ENCODE assay signal across 9 cellular contexts in the genomic region with DNA sequence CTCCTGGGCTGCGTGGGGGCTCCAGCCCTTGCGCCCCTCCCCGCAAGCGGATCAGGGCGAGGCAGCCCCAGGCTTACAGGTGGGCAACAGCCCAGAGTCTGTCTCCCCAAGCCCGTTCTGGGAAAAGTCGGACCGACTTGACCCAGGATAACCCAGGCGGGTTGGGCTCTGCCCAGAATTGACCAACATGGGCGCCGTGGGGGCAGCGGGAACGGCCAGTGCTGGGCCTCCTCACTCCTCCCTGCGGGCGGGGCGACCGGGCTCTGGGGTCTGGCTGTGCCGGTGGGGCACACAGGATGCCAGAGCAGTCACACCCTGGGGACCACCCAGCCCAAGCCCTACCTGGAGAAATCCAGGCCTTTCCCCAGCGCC. TPM values are rescaled to one million over a fixed set of nuclear protein-coding genes. Genes with fewer than 3 reads are reported as not detected.
DNase-seq lines count a peak whose midpoint lies in the region; ATAC-seq and TF ChIP-seq lines count a peak whose summit lies in the region.
"Had no signal": no experiment of that assay in that cellular context is flagged by ENCODE, and none has a peak within 500 bp of the region (broad histone marks: within the 10 kb centered on the region; RNA-seq: fewer than 3 reads in every experiment).

No MANE protein-coding gene starts in this region.

- RAD21 ChIA-PET in HCT116 (lab: Charles Lee; ENCODE audit: low non-redundant PET in 1 of 2, low total read pairs in 2 of 2, uncharacterized antibody in 2 of 2, unreplicated experiment in 2 of 2), result no interaction called here

- H3K27ac ChIP-seq in HCT116 (ENCODE audit: low read depth, low read length) (peak overlapping the region; percentile 57; the same call in 1 of the 2 replicates), mammary epithelial cell (ENCODE audit: insufficient read depth, low read depth, low read length) (no peak overlapping the region), layer of hippocampus (ENCODE audit: low read depth, low read length) (peak overlapping the region; percentile 83)

- H3K79me2 ChIP-seq in HCT116 (ENCODE audit: insufficient read depth, low read length) (no peaks in the 10 kb centered on the region), mammary epithelial cell (ENCODE audit: insufficient read depth, low read length) (no peaks in the 10 kb centered on the region)

- H3K27ac Mint-ChIP-seq in stimulated activated effector memory CD8-positive, alpha-beta T cell treated with anti-CD3 and anti-CD28 coated beads, Interleukin-12 subunit alpha, Interleukin-12 subunit beta, amount 100 ng/mL, for 72 hours, result no peak overlapping the region
- H3K27ac Mint-ChIP-seq: activated naive CD8-positive, alpha-beta T cell had no signal

- ATAC-seq in HCT116 (peak; percentile 21), GM21423 (IDR thresholded peaks at IDR 0.05; ENCODE audit: unreplicated experiment) (no peak)
- ATAC-seq in stimulated activated effector memory CD8-positive, alpha-beta T cell treated with anti-CD3 and anti-CD28 coated beads, Interleukin-12 subunit alpha, Interleukin-12 subunit beta, amount 100 ng/mL, for 72 hours, result no peak

- H3K4me1 Mint-ChIP-seq in stimulated activated effector memory CD8-positive, alpha-beta T cell treated with anti-CD3 and anti-CD28 coated beads, Interleukin-12 subunit alpha, Interleukin-12 subunit beta, amount 100 ng/mL, for 72 hours, result peaks cover 18% of the 10 kb centered on the region

- peak overlapping the region; percentile 3 for H3K4me3 Mint-ChIP-seq in stimulated activated effector memory CD8-positive, alpha-beta T cell treated with anti-CD3 and anti-CD28 coated beads, Interleukin-12 subunit alpha, Interleukin-12 subunit beta, amount 100 ng/mL, for 72 hours

- in situ Hi-C loops in mammary epithelial cell (cut with MboI; ENCODE audit: low sequenced_read_pairs in 2 of 2), result no loop called here

- intact Hi-C loops in HCT116 (cut with micrococcal nuclease) (no loop called here), mammary epithelial cell (cut with micrococcal nuclease) (no loop called here)

- H3K9me2 ChIP-seq in HCT116 (ENCODE audit: insufficient read depth), result no peaks in the 10 kb centered on the region

- no peaks in the 10 kb centered on the region for H3K36me3 Mint-ChIP-seq in stimulated activated effector memory CD8-positive, alpha-beta T cell treated with anti-CD3 and anti-CD28 coated beads, Interleukin-12 subunit alpha, Interleukin-12 subunit beta, amount 100 ng/mL, for 72 hours
- H3K36me3 Mint-ChIP-seq: activated naive CD8-positive, alpha-beta T cell had no signal

- H3K9ac ChIP-seq in HCT116 (ENCODE audit: low read length) (peak overlapping the region; percentile 73), mammary epithelial cell (ENCODE audit: insufficient read depth, low read length) (no peak overlapping the region)

- DNase-seq in HCT116 (ENCODE audit: low read depth, low spot score) (no peak), mammary epithelial cell (no peak), NCI-H187 (lab: John Stamatoyannopoulos, UW) (no peak), GM19240 (ENCODE audit: insufficient read length, low spot score) (no peak)
- no peak for DNase-seq in stimulated activated effector memory CD8-positive, alpha-beta T cell treated with anti-CD3 and anti-CD28 coated beads, Interleukin-12 subunit alpha, Interleukin-12 subunit beta, amount 100 ng/mL, for 72 hours (ENCODE audit: low spot score in 2 of 2)
- DNase-seq in effector CD4-positive, alpha-beta T cell, result no peak

- CTCF ChIA-PET in HCT116 (lab: Charles Lee), result interaction anchor here (0.6 kb wide), 1 partner anchor 155 kb away, joined by 3 read pairs; no protein-coding TSS in a partner anchor
- CTCF ChIA-PET in mammary epithelial cell (lab: Charles Lee; ENCODE audit: low non-redundant PET), result no interaction called here

- H3K4me2 ChIP-seq in HCT116 (ENCODE audit: low read length) (peak overlapping the region; percentile 98), mammary epithelial cell (ENCODE audit: insufficient read depth, low read depth, low read length) (peak overlapping the region; percentile 96)

- H3K36me3 ChIP-seq in HCT116 (ENCODE audit: control insufficient read depth in 1 of 2, insufficient read depth in 2 of 2, low read length in 2 of 2) (no peaks in the 10 kb centered on the region), mammary epithelial cell (ENCODE audit: insufficient read depth, low read length) (no peaks in the 10 kb centered on the region)

- peaks cover 27 to 52% of the 10 kb centered on the region in 2 experiments for H3K4me1 ChIP-seq in HCT116 (ENCODE audit: control insufficient read depth in 1 of 2, insufficient read depth in 2 of 2, low read length in 2 of 2)
- peaks cover 7% of the 10 kb centered on the region for H3K4me1 ChIP-seq in mammary epithelial cell (ENCODE audit: insufficient read depth, low read length)

- no peak for TF ChIP-seq CTCF in HCT116 (IDR thresholded peaks at IDR 0.05 in 2 of 3, conservative IDR thresholded peaks at IDR 0.05 in 1 of 3; ENCODE audit: borderline replicate concordance in 1 of 3, insufficient read depth in 1 of 3, low read depth in 2 of 3, low read length in 2 of 3)
- no peak for TF ChIP-seq CTCF in mammary epithelial cell (conservative IDR thresholded peaks at IDR 0.05 in 1 of 2, IDR thresholded peaks at IDR 0.05 in 1 of 2; ENCODE audit: extremely low read depth in 1 of 2, insufficient read depth in 1 of 2, low read depth in 1 of 2, low read length in 2 of 2)

- H4K20me1 ChIP-seq in HCT116 (ENCODE audit: insufficient read depth) (no peaks in the 10 kb centered on the region), mammary epithelial cell (ENCODE audit: insufficient read depth, low read length) (no peaks in the 10 kb centered on the region)

- H3K27me3 ChIP-seq in HCT116 (ENCODE audit: insufficient read depth, low read length) (no peaks in the 10 kb centered on the region), mammary epithelial cell (ENCODE audit: insufficient read depth, low read length) (no peaks in the 10 kb centered on the region), layer of hippocampus (ENCODE audit: control insufficient read depth, insufficient read depth, low read length) (peaks cover 2% of the 10 kb centered on the region)

- WGBS in mammary epithelial cell (ENCODE audit: low coverage, missing lambda C conversion rate), result 74% methylated on average over 12 of the region's 19 CpGs

- H3K9me3 ChIP-seq in HCT116 (ENCODE audit: control insufficient read depth in 1 of 2, insufficient read depth in 1 of 2, low read depth in 1 of 2, low read length in 2 of 2), result no peaks in the 10 kb centered on the region
- no peaks in the 10 kb centered on the region for H3K9me3 ChIP-seq in mammary epithelial cell (replicated peaks; ENCODE audit: insufficient read depth, low read length)

- POLR2A ChIA-PET in HCT116 (lab: Charles Lee), result no interaction called here

- peak overlapping the region; percentile 69 to 80 for H3K4me3 ChIP-seq in HCT116 (replicated peaks in 1 of 2; ENCODE audit: low read depth in 1 of 2, low read length in 2 of 2)
- H3K4me3 ChIP-seq in mammary epithelial cell (replicated peaks in 1 of 3; ENCODE audit: insufficient read depth in 1 of 3, low read depth in 2 of 3, low read length in 3 of 3), result peak overlapping the region; percentile 43 to 66 (median 61)

- H2AFZ ChIP-seq in HCT116 (ENCODE audit: low read depth, low read length, poor library complexity, severe bottlenecking) (no peak overlapping the region), mammary epithelial cell (ENCODE audit: low read depth, low read length) (peak overlapping the region; percentile 76)

- dilution Hi-C loops in mammary epithelial cell (cut with HindIII; ENCODE audit: low sequenced_read_pairs), result no loop called here

- TF ChIP-seq POLR2A in HCT116 (IDR thresholded peaks at IDR 0.05; ENCODE audit: borderline replicate concordance, extremely low read depth, insufficient read depth, insufficient read length), result no peak

- no TSS peak for BruUV-seq in HCT116 (replicated peaks; lab: Mats Ljungman, UMichigan)
- BruUV-seq in mammary epithelial cell (replicated peaks; lab: Mats Ljungman, UMichigan), result no TSS peak

- TF ChIP-seq RAD21 in HCT116 (IDR thresholded peaks at IDR 0.05; ENCODE audit: low read depth), result no peak

- no peaks in the 10 kb centered on the region for H3K9me3 Mint-ChIP-seq in stimulated activated effector memory CD8-positive, alpha-beta T cell treated with anti-CD3 and anti-CD28 coated beads, Interleukin-12 subunit alpha, Interleukin-12 subunit beta, amount 100 ng/mL, for 72 hours

TF ChIP-seq in HCT116, 20 proteins besides CTCF, POLR2A, EP300 and RAD21:
- TF ChIP-seq ZNF274 (IDR thresholded peaks at IDR 0.05; ENCODE audit: low read depth, low read length) (no peak), CEBPB (IDR thresholded peaks at IDR 0.05; ENCODE audit: low read depth) (no peak), SP1 (IDR thresholded peaks at IDR 0.05; ENCODE audit: low read depth) (no peak), CBX3 (IDR thresholded peaks at IDR 0.05; ENCODE audit: low read depth) (no peak)

RNA-seq across cellular contexts. Expression of gene SYNPO, which starts 15.3 kb away (rescaled TPM):
- 8.2 TPM for total RNA-seq in HCT116 (2021; ENCODE audit: unreplicated experiment)
- polyA plus RNA-seq in HCT116 (2012), result 7.5 and 8.6 TPM in 2 replicates
- 1 to 10 TPM; 1.3 to 5.3 TPM for total RNA-seq in mammary epithelial cell
- 2.6 TPM for polyA plus RNA-seq in mammary epithelial cell
- 23.9 TPM for polyA minus RNA-seq in mammary epithelial cell

RNA-seq across cellular contexts. Expression of gene MYOZ3, which starts 35.9 kb away (rescaled TPM):
- total RNA-seq in HCT116 (2021; ENCODE audit: unreplicated experiment) (0.10 TPM), mammary epithelial cell (not detected)
- polyA plus RNA-seq in HCT116 (2012), result 0.04 and 0.06 TPM in 2 replicates
- not detected for polyA plus RNA-seq in mammary epithelial cell
- polyA minus RNA-seq in mammary epithelial cell, result not detected
